ENCODE assay signal across 20 cellular contexts in genomic region chr12:5516781-5517180, GRCh38.
DNase-seq lines count a peak whose midpoint lies in the region; ATAC-seq and TF ChIP-seq lines count a peak whose summit lies in the region.
"Had no signal": no experiment of that assay in that cellular context is flagged by ENCODE, and none has a peak within 500 bp of the region (broad histone marks: within the 10 kb centered on the region; RNA-seq: fewer than 3 reads in every experiment).

No MANE protein-coding gene starts in this region.

- H3K36me3 Mint-ChIP-seq in GM23338 (ENCODE audit: low read depth) (no peaks in the 10 kb centered on the region), osteocyte (ENCODE audit: unreplicated experiment) (no peaks in the 10 kb centered on the region)
- H3K36me3 Mint-ChIP-seq: CD4-positive, CD25-positive, alpha-beta regulatory T cell had no signal

- ATAC-seq in GM23338 (peak; percentile 70), heart right ventricle (no peak)
- ATAC-seq: SK-N-SH treated with all-trans-retinoic acid at 6 μM for 48 hours had no signal

- H3K27me3 ChIP-seq in GM23338 (ENCODE audit: insufficient read depth) (no peaks in the 10 kb centered on the region), heart right ventricle (peaks cover 0 to 10% (median 0%) of the 10 kb centered on the region in 7 donors)
- H3K27me3 ChIP-seq: BLaER1 had no signal

- H3F3A ChIP-seq in GM23338 (replicated peaks; ENCODE audit: low read depth): no peaks in the 10 kb centered on the region

- H3K36me3 ChIP-seq in GM23338 (ENCODE audit: insufficient read depth) (no peaks in the 10 kb centered on the region), heart right ventricle (no peaks in the 10 kb centered on the region)
- H3K36me3 ChIP-seq: BLaER1 had no signal

- no peak overlapping the region for H3K4me2 ChIP-seq in GM23338
- H3K4me2 ChIP-seq: BLaER1 had no signal

- peaks cover 26% of the 10 kb centered on the region for H3K4me1 Mint-ChIP-seq in GM23338
- H3K4me1 Mint-ChIP-seq in osteocyte (ENCODE audit: unreplicated experiment): peaks cover 11% of the 10 kb centered on the region
- H3K4me1 Mint-ChIP-seq: CD4-positive, CD25-positive, alpha-beta regulatory T cell had no signal

- H3K27ac ChIP-seq in GM23338 (ENCODE audit: low read depth) (no peak overlapping the region), coronary artery (no peak overlapping the region), heart right ventricle (no peak overlapping the region)
- H3K27ac ChIP-seq: BLaER1 had no signal

- no peaks in the 10 kb centered on the region for H4K20me1 ChIP-seq in GM23338 (replicated peaks; ENCODE audit: insufficient read depth)
- H4K20me1 ChIP-seq: BLaER1 had no signal

- H3K4me1 ChIP-seq in GM23338 (ENCODE audit: insufficient read depth): peaks cover 11% of the 10 kb centered on the region; the same call in 1 of the 2 replicates
- peaks cover 0 to 5% (median 1%) of the 10 kb centered on the region in 9 donors for H3K4me1 ChIP-seq in heart right ventricle
- H3K4me1 ChIP-seq: BLaER1 had no signal

- H3K27me3 Mint-ChIP-seq in GM23338 (ENCODE audit: insufficient read depth, low read depth, poor library complexity) (no peaks in the 10 kb centered on the region), osteocyte (ENCODE audit: unreplicated experiment) (peaks cover 5% of the 10 kb centered on the region)
- H3K27me3 Mint-ChIP-seq: CD4-positive, CD25-positive, alpha-beta regulatory T cell had no signal

- no peaks in the 10 kb centered on the region for H3K9me2 ChIP-seq in GM23338 (ENCODE audit: insufficient read depth)

- H3K27ac Mint-ChIP-seq in GM23338 (no peak overlapping the region), osteocyte (ENCODE audit: unreplicated experiment) (no peak overlapping the region)
- H3K27ac Mint-ChIP-seq: CD4-positive, CD25-positive, alpha-beta regulatory T cell had no signal

- TF ChIP-seq CTCF in GM23338 (conservative IDR thresholded peaks at IDR 0.05; ENCODE audit: low read depth in 2 of 2) (no peak), coronary artery (IDR thresholded peaks at IDR 0.05) (no peak), osteocyte (IDR thresholded peaks at IDR 0.05) (no peak), heart right ventricle (IDR thresholded peaks at IDR 0.05) (no peak)

- 91 to 97% methylated on average over 2 of the region's 2 CpGs for WGBS in heart right ventricle, 2 donors

- H3K79me2 ChIP-seq in GM23338 (replicated peaks; ENCODE audit: insufficient read depth): no peaks in the 10 kb centered on the region

- H2AFZ ChIP-seq in GM23338: peak overlapping the region; percentile 81

- H3K9me3 Mint-ChIP-seq in GM23338: no peaks in the 10 kb centered on the region
- no peaks in the 10 kb centered on the region for H3K9me3 Mint-ChIP-seq in osteocyte (ENCODE audit: unreplicated experiment)

- no peaks in the 10 kb centered on the region for H3K9me3 ChIP-seq in heart right ventricle
- H3K9me3 ChIP-seq: BLaER1 had no signal

- peak; percentile 25 for DNase-seq in GM23338 (ENCODE audit: low spot score)
- DNase-seq in coronary artery (ENCODE audit: low spot score): peak; percentile 8
- peak; percentile 70 for DNase-seq in islet precursor cell
- DNase-seq in osteocyte (ENCODE audit: extremely low spot score, unreplicated experiment): peak; percentile 75
- DNase-seq in heart right ventricle: no peak
- DNase-seq in foreskin melanocyte: no peak
- DNase-seq in hypothalamus (lab: John Stamatoyannopoulos, UW): no peak
- no peak for DNase-seq in stimulated activated CD4-positive, alpha-beta T cell treated with anti-CD3 and anti-CD28 coated beads, Interleukin-12 subunit alpha, Interleukin-12 subunit beta, amount 100 ng/mL, for 4 hours
- DNase-seq: CD4-positive, CD25-positive, alpha-beta regulatory T cell; H7; Karpas-422; NCI-H1092 treated with DMSO at 0.1 percent for 48 hours; NCI-H1436; NCI-H187; NCI-H2081 treated with DMSO at 0.1 percent for 48 hours; NCI-H446; NCI-H524 treated with DMSO at 0.1 percent for 48 hours; NCI-H774 had no signal

- H3K4me3 Mint-ChIP-seq in GM23338 (no peak overlapping the region), osteocyte (ENCODE audit: unreplicated experiment) (no peak overlapping the region)
- H3K4me3 Mint-ChIP-seq: CD4-positive, CD25-positive, alpha-beta regulatory T cell had no signal

- intact Hi-C loops in heart right ventricle (cut with DNase I): no loop called here

- H3K4me3 ChIP-seq in GM23338: no peak overlapping the region
- no peak overlapping the region for H3K4me3 ChIP-seq in coronary artery
- H3K4me3 ChIP-seq in heart right ventricle: no peak overlapping the region
- H3K4me3 ChIP-seq: BLaER1 had no signal

TF ChIP-seq in GM23338, 12 proteins besides CTCF, POLR2A, EP300 and RAD21:
- no peak for TF ChIP-seq CREB1 (CRISPR knock-in tag; IDR thresholded peaks at IDR 0.05; ENCODE audit: low read depth)
- no peak for TF ChIP-seq POLR2AphosphoS5 (IDR thresholded peaks at IDR 0.05; ENCODE audit: low read depth)
- no peak for TF ChIP-seq ZNF114 (CRISPR knock-in tag; IDR thresholded peaks at IDR 0.05)
- no peak for TF ChIP-seq ETS1 (IDR thresholded peaks at IDR 0.05)
- TF ChIP-seq JUNB (IDR thresholded peaks at IDR 0.05; ENCODE audit: unreplicated experiment): no peak
TF ChIP-seq in GM23338: peak in this region for 0.

Comparison
In these comparisons a context has a peak if more than half of its experiments do, and no peak if none do; other contexts are left out.
1. DNase-seq: peak in GM23338 (single experiment), coronary artery (single experiment), islet precursor cell (single experiment) and osteocyte (single experiment); none in heart right ventricle (0 of 2), foreskin melanocyte (single experiment), hypothalamus (0 of 51) and stimulated activated CD4-positive, alpha-beta T cell treated with anti-CD3 and anti-CD28 coated beads, Interleukin-12 subunit alpha, Interleukin-12 subunit beta, amount 100 ng/mL, for 4 hours (single experiment).